In the genomic region with DNA sequence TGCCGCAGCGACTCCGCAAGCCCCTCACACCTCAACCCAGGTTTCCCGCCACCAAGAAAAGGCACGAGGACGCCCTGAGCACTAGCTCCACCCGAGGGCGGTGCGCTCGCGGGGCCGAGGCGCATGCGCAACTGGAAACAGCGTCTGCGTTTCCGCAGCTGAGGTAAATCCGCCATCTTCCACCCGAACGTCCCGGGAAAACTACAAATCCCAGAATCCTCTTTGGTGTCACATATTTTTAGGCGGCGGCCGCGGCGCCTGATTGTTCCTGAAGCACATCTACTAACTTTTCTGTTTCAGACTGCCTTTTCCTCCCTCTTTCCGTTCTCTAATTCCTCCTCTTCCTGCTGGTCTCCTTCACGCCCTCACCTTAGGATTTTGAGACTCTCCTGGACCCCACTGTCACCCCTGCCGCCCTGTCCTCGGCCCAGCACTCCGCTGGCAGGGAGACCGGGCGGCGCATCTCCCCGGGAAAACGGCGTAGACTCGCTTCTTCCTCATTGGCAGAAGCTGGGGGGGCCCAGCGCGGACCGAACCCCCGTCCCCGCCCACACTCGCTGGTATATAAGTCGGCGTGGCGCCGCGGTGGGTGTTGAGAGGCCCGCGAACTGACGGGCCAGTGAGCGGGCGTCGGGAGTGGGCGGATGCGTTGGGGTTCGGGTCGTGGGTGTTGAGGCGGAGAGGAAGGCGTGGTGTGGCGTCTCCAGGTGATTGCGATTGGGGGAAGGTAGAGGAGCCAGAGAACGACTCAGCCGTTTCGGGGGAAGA, we compare ENCODE assay signal across 1 cellular context.
A peak's percentile ranks its signal among the peaks of the same experiment; 100 is the strongest.
TF ChIP-seq lines count a peak whose summit lies in the region.

A gene with protein sequence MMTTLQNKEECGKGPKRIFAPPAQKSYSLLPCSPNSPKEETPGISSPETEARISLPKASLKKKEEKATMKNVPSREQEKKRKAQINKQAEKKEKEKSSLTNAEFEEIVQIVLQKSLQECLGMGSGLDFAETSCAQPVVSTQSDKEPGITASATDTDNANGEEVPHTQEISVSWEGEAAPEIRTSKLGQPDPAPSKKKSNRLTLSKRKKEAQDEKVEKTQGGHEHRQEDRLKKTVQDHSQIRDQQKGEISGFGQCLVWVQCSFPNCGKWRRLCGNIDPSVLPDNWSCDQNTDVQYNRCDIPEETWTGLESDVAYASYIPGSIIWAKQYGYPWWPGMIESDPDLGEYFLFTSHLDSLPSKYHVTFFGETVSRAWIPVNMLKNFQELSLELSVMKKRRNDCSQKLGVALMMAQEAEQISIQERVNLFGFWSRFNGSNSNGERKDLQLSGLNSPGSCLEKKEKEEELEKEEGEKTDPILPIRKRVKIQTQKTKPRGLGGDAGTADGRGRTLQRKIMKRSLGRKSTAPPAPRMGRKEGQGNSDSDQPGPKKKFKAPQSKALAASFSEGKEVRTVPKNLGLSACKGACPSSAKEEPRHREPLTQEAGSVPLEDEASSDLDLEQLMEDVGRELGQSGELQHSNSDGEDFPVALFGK (minus strand): TSS at position 505 of the 768 bp plus-strand sequence. CDS start 8,054 bp downstream, outside the sequence.

TF ChIP-seq in K562, 482 proteins besides CTCF, POLR2A, EP300 and RAD21 (continued from another document and continues in another):
- TF ChIP-seq, protein P1, sequence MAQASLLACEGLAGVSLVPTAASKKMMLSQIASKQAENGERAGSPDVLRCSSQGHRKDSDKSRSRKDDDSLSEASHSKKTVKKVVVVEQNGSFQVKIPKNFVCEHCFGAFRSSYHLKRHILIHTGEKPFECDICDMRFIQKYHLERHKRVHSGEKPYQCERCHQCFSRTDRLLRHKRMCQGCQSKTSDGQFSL (CRISPR knock-in tag; IDR thresholded peaks at IDR 0.05): peak; percentile 92
- TF ChIP-seq, protein P1 (tag; IDR thresholded peaks at IDR 0.05): peak; percentile 13 to 72; a peak in 2 of 4 replicates
- TF ChIP-seq ARID4B (CRISPR knock-in tag; IDR thresholded peaks at IDR 0.05) (peak; percentile 72; the same call in 1 of the 2 replicates), ZBTB1 (CRISPR knock-in tag; IDR thresholded peaks at IDR 0.05; ENCODE audit: borderline replicate concordance, low read depth) (peak; percentile 85), KDM5B (IDR thresholded peaks at IDR 0.05; ENCODE audit: insufficient replicate concordance, low read depth, low read length) (peak; percentile 99), ZNF512 (tag; IDR thresholded peaks at IDR 0.05) (peak; percentile 85), ZNF311 (CRISPR knock-in tag; IDR thresholded peaks at IDR 0.05) (no peak), CEBPB (tag; IDR thresholded peaks at IDR 0.05) (no peak), CREB1 (IDR thresholded peaks at IDR 0.05) (peak; percentile 59), CREB1 (CRISPR knock-in tag; IDR thresholded peaks at IDR 0.05) (peak; percentile 63), TCF7L2 (IDR thresholded peaks at IDR 0.05; ENCODE audit: low read depth, low read length) (no peak), PYGO2 (tag; IDR thresholded peaks at IDR 0.05) (no peak), ZNF347 (CRISPR knock-in tag; IDR thresholded peaks at IDR 0.05; ENCODE audit: low read depth) (no peak), MNT (conservative IDR thresholded peaks at IDR 0.05) (peak in 1 of 2 experiments; percentile 38), ZNF644 (tag; IDR thresholded peaks at IDR 0.05; ENCODE audit: low read depth) (peak; percentile 84), ZNF785 (CRISPR knock-in tag; IDR thresholded peaks at IDR 0.05) (no peak), SUPT5H (IDR thresholded peaks at IDR 0.05) (peak; percentile 100), TEAD4 (IDR thresholded peaks at IDR 0.05; ENCODE audit: low read length) (peak; percentile 79), TEAD4 (CRISPR knock-in tag; IDR thresholded peaks at IDR 0.05; ENCODE audit: borderline replicate concordance) (peak; percentile 94; the same call in 1 of the 2 replicates), ZBTB43 (CRISPR knock-in tag; IDR thresholded peaks at IDR 0.05) (peak; percentile 93), TCF15 (CRISPR knock-in tag; IDR thresholded peaks at IDR 0.05) (no peak), GATA2 (CRISPR knock-in tag; IDR thresholded peaks at IDR 0.05) (0 out of 2 replicates have a peak, but pooled peaks have one; percentile 35), ZNF707 (CRISPR knock-in tag; conservative IDR thresholded peaks at IDR 0.05) (no peak), ZNF324 (CRISPR knock-in tag; IDR thresholded peaks at IDR 0.05) (0 out of 2 replicates have a peak, but pooled peaks have one; percentile 43), CBX3 (IDR thresholded peaks at IDR 0.05; ENCODE audit: borderline replicate concordance in 1 of 2, low read length in 2 of 2) (peak in 1 of 2 experiments; percentile 100; a peak in 2 of 3 replicates), ZNF592 (IDR thresholded peaks at IDR 0.05) (peak; percentile 98), USF1 (CRISPR knock-in tag; IDR thresholded peaks at IDR 0.05) (peak; percentile 71), CBFA2T3 (IDR thresholded peaks at IDR 0.05) (peak; percentile 48), SP2 (IDR thresholded peaks at IDR 0.05; ENCODE audit: extremely low read depth, low read depth, low read length, poor library complexity, severe bottlenecking) (no peak), IRF1 (CRISPR knock-in tag; IDR thresholded peaks at IDR 0.05; ENCODE audit: borderline replicate concordance) (peak; percentile 98), TGIF2 (CRISPR knock-in tag; IDR thresholded peaks at IDR 0.05) (peak; percentile 90; the same call in 1 of the 2 replicates), ZNF384 (IDR thresholded peaks at IDR 0.05; ENCODE audit: low read depth, low read length) (peak; percentile 9; the same call in 1 of the 2 replicates), ILF3 (IDR thresholded peaks at IDR 0.05; ENCODE audit: borderline replicate concordance) (peak; percentile 92; the same call in 1 of the 2 replicates)
- TF ChIP-seq, protein P2, sequence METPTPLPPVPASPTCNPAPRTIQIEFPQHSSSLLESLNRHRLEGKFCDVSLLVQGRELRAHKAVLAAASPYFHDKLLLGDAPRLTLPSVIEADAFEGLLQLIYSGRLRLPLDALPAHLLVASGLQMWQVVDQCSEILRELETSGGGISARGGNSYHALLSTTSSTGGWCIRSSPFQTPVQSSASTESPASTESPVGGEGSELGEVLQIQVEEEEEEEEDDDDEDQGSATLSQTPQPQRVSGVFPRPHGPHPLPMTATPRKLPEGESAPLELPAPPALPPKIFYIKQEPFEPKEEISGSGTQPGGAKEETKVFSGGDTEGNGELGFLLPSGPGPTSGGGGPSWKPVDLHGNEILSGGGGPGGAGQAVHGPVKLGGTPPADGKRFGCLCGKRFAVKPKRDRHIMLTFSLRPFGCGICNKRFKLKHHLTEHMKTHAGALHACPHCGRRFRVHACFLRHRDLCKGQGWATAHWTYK (CRISPR knock-in tag; IDR thresholded peaks at IDR 0.05): no peak; the same call in 1 of the 2 replicates
